Comparison of ENCODE assay signal across 18 cellular contexts in genomic region chr6:34955447-34955846, GRCh38.
DNase-seq lines count a peak whose midpoint lies in the region; ATAC-seq and TF ChIP-seq lines count a peak whose summit lies in the region.
"Had no signal": no experiment of that assay in that cellular context is flagged by ENCODE, and none has a peak within 500 bp of the region (broad histone marks: within the 10 kb centered on the region; RNA-seq: fewer than 3 reads in every experiment).

No MANE protein-coding gene starts in this region.

- no peaks in the 10 kb centered on the region for H3K36me3 ChIP-seq in upper lobe of right lung
- H3K36me3 ChIP-seq: suprapubic skin had no signal

- DNase-seq in left ventricle myocardium superior (no peak), cardiac septum (ENCODE audit: low spot score) (no peak), NB4 (ENCODE audit: low read depth) (peak; percentile 72), upper lobe of right lung (no peak)
- no peak for DNase-seq in stimulated activated CD4-positive, alpha-beta T cell treated with anti-CD3 and anti-CD28 coated beads, Interleukin-1b, Interleukin-23, amount 100 ng/mL, for 48 hours
- DNase-seq: activated CD4-positive, CD25-positive, alpha-beta regulatory T cell treated with anti-CD3 and anti-CD28 coated beads, Interleukin-2, amount 50 U/mL, for 72 hours; activated CD8-positive, alpha-beta memory T cell treated with anti-CD3 and anti-CD28 coated beads, Interleukin-2, amount 50 U/mL, for 48 hours; effector CD8-positive, alpha-beta T cell; hippocampal formation; mucosa of descending colon; NCI-H1092 treated with DMSO at 0.1 percent for 48 hours; NCI-H2171 treated with DMSO at 0.1 percent for 48 hours; stimulated activated CD4-positive, alpha-beta T cell treated with anti-CD3 and anti-CD28 coated beads, Interleukin-2, amount 100 ng/mL, for 48 hours had no signal

- peak overlapping the region; percentile 20 for H3K4me3 Mint-ChIP-seq in dendritic cell treated with granulocyte-macrophage colony-stimulating factor and Interleukin-4, amounts not matched to agents 40 ng/mL and 50 ng/mL, for 4 days

- peaks cover 9% of the 10 kb centered on the region for H3K36me3 Mint-ChIP-seq in dendritic cell treated with granulocyte-macrophage colony-stimulating factor and Interleukin-4, amounts not matched to agents 40 ng/mL and 50 ng/mL, for 4 days (ENCODE audit: low read depth)

- no peak overlapping the region for H3K27ac Mint-ChIP-seq in dendritic cell treated with granulocyte-macrophage colony-stimulating factor and Interleukin-4, amounts not matched to agents 40 ng/mL and 50 ng/mL, for 4 days

- H3K27me3 ChIP-seq in upper lobe of right lung: no peaks in the 10 kb centered on the region
- H3K27me3 ChIP-seq: suprapubic skin had no signal

- ATAC-seq in left ventricle myocardium superior (peak; percentile 30), upper lobe of right lung (peak; percentile 63), GM18861 (IDR thresholded peaks at IDR 0.05; ENCODE audit: unreplicated experiment) (no peak)
- no peak for ATAC-seq in activated CD4-positive, CD25-positive, alpha-beta regulatory T cell treated with anti-CD3 and anti-CD28 coated beads, Interleukin-2, amount 50 U/mL, for 24 hours
- ATAC-seq: HCT116, mucosa of descending colon had no signal

- H3K4me3 ChIP-seq in NB4 (ENCODE audit: low read depth, low read length): no peak overlapping the region
- no peak overlapping the region for H3K4me3 ChIP-seq in upper lobe of right lung
- H3K4me3 ChIP-seq: mucosa of descending colon, suprapubic skin had no signal

- intact Hi-C loops in left ventricle myocardium superior (cut with micrococcal nuclease) (no loop called here), cardiac septum (cut with DNase I) (loop anchor here (5.0 to 10.0 kb wide), 2 partner anchors 38 to 161 kb away; partner anchors contain the start of gene BLTP3A), upper lobe of right lung (cut with DNase I) (no loop called here)
- intact Hi-C loops in dendritic cell treated with granulocyte-macrophage colony-stimulating factor and Interleukin-4, amounts not matched to agents 40 ng/mL and 50 ng/mL, for 4 days (cut with micrococcal nuclease): no loop called here

- H3K27me3 Mint-ChIP-seq in dendritic cell treated with granulocyte-macrophage colony-stimulating factor and Interleukin-4, amounts not matched to agents 40 ng/mL and 50 ng/mL, for 4 days: no peaks in the 10 kb centered on the region

- no peak for TF ChIP-seq POLR2A in NB4 (IDR thresholded peaks at IDR 0.05; ENCODE audit: extremely low read depth, insufficient read length)

- no peak for TF ChIP-seq CTCF in NB4 (IDR thresholded peaks at IDR 0.05; ENCODE audit: low read depth, low read length)
- no peak for TF ChIP-seq CTCF in upper lobe of right lung (IDR thresholded peaks at IDR 0.05)

- peaks cover 47% of the 10 kb centered on the region for H3K4me1 ChIP-seq in upper lobe of right lung
- H3K4me1 ChIP-seq: suprapubic skin had no signal

- peaks cover 27% of the 10 kb centered on the region for H3K4me1 Mint-ChIP-seq in dendritic cell treated with granulocyte-macrophage colony-stimulating factor and Interleukin-4, amounts not matched to agents 40 ng/mL and 50 ng/mL, for 4 days (ENCODE audit: low read depth)

- no peaks in the 10 kb centered on the region for H3K9me3 Mint-ChIP-seq in dendritic cell treated with granulocyte-macrophage colony-stimulating factor and Interleukin-4, amounts not matched to agents 40 ng/mL and 50 ng/mL, for 4 days

- no peak overlapping the region for H3K27ac ChIP-seq in upper lobe of right lung
- H3K27ac ChIP-seq: suprapubic skin had no signal

- no peaks in the 10 kb centered on the region for H3K9me3 ChIP-seq in upper lobe of right lung
- H3K9me3 ChIP-seq: mucosa of descending colon, suprapubic skin had no signal

Comparison
In these comparisons a context has a peak if more than half of its experiments do, and no peak if none do; other contexts are left out.
1. ATAC-seq: peak in left ventricle myocardium superior (single experiment) and upper lobe of right lung (single experiment); none in activated CD4-positive, CD25-positive, alpha-beta regulatory T cell treated with anti-CD3 and anti-CD28 coated beads, Interleukin-2, amount 50 U/mL, for 24 hours (0 of 2) and GM18861 (single experiment).